Comparison of ENCODE assay signal across 25 cellular contexts in the genomic region with DNA sequence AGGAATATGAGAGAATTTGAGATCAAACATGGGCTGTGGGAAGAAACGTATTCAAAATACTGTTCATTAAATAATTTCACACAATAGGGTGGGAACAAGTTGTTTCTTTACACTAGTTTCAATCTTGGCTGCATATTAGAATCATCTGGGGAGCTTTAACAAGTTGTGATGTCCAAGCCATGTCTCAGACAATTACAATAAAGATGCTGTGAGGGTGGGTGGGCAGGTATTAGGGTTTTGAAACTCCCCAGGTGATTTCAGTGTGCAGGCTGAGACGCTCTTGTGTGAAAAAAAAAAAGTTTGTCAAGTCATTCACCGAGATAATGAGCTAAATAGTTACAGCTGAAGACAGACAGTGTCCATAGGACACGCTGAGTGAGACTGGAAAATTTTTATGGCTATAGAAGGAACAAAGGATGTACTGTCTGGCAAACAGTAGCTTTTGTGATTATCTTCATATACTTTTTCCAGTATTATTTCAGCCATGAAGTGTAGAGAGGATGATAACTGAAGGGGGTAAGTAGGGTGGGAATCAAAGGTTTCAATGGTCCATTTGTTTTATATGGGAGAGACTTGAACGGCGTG.
"Had no signal": no experiment of that assay in that cellular context is flagged by ENCODE, and none has a peak within 500 bp of the region (broad histone marks: within the 10 kb centered on the region; RNA-seq: fewer than 3 reads in every experiment).

No MANE protein-coding gene starts in this region.

- H3K4me3 Mint-ChIP-seq: activated B cell treated with CpG ODN at 0.5 μM for 24 hours; activated CD4-positive, alpha-beta memory T cell treated with anti-CD3 and anti-CD28 coated beads, Interleukin-2, amount 10 ng/mL, durations not matched to agents 7 days and 5 days; activated naive CD4-positive, alpha-beta T cell treated with anti-CD3 and anti-CD28 coated beads for 36 hours; activated naive CD8-positive, alpha-beta T cell treated with anti-CD3 and anti-CD28 coated beads for 36 hours; activated T-helper 17 cell treated with anti-CD3 and anti-CD28 coated beads, Interleukin-2, amount 50 U/mL, for 72 hours; T-cell had no signal

- DNase-seq: activated B cell treated with CpG ODN at 0.5 μM for 24 hours; activated CD4-positive, alpha-beta memory T cell treated with anti-CD3 and anti-CD28 coated beads, Interleukin-2, amount 10 ng/mL, durations not matched to agents 7 days and 5 days; activated CD4-positive, alpha-beta T cell treated with anti-CD3 and anti-CD28 coated beads for 1 hour; activated CD4-positive, alpha-beta T cell treated with anti-CD3 and anti-CD28 coated beads, Interleukin-2, amount 50 U/mL, for 1 hour; activated gamma-delta T cell; activated naive CD4-positive, alpha-beta T cell treated with anti-CD3 and anti-CD28 coated beads for 36 hours; activated naive CD8-positive, alpha-beta T cell treated with anti-CD3 and anti-CD28 coated beads for 36 hours; activated T-cell treated with anti-CD3 and anti-CD28 coated beads for 4 hours; activated T-cell treated with anti-CD3 and anti-CD28 coated beads, Interleukin-2, amount 50 U/mL, for 48 hours; brain microvascular endothelial cell; MG63; MV-4-11; NCI-H1105; NCI-H1436; NCI-H1694 treated with DMSO at 0.1 percent for 48 hours; NCI-H2029 treated with DMSO at 0.1 percent for 48 hours; NCI-H446; NCI-H524 treated with DMSO at 0.1 percent for 48 hours; NCI-H82; OCI-M1; SHP77; T-cell; T-helper 2 cell; T1000 had no signal

- H3K36me3 Mint-ChIP-seq: T-cell had no signal

- H3K9me3 Mint-ChIP-seq: activated B cell treated with CpG ODN at 0.5 μM for 24 hours; activated CD4-positive, alpha-beta memory T cell treated with anti-CD3 and anti-CD28 coated beads, Interleukin-2, amount 10 ng/mL, durations not matched to agents 7 days and 5 days; activated naive CD4-positive, alpha-beta T cell treated with anti-CD3 and anti-CD28 coated beads for 36 hours; activated naive CD8-positive, alpha-beta T cell treated with anti-CD3 and anti-CD28 coated beads for 36 hours; activated T-helper 17 cell treated with anti-CD3 and anti-CD28 coated beads, Interleukin-2, amount 50 U/mL, for 72 hours; T-cell had no signal

- H3K4me1 Mint-ChIP-seq: activated B cell treated with CpG ODN at 0.5 μM for 24 hours; activated CD4-positive, alpha-beta memory T cell treated with anti-CD3 and anti-CD28 coated beads, Interleukin-2, amount 10 ng/mL, durations not matched to agents 7 days and 5 days; activated T-helper 17 cell treated with anti-CD3 and anti-CD28 coated beads, Interleukin-2, amount 50 U/mL, for 72 hours; T-cell had no signal

- H3K27ac Mint-ChIP-seq: activated B cell treated with CpG ODN at 0.5 μM for 24 hours; activated CD4-positive, alpha-beta memory T cell treated with anti-CD3 and anti-CD28 coated beads, Interleukin-2, amount 10 ng/mL, durations not matched to agents 7 days and 5 days; activated naive CD4-positive, alpha-beta T cell treated with anti-CD3 and anti-CD28 coated beads for 36 hours; activated naive CD8-positive, alpha-beta T cell treated with anti-CD3 and anti-CD28 coated beads for 36 hours; activated T-helper 17 cell treated with anti-CD3 and anti-CD28 coated beads, Interleukin-2, amount 50 U/mL, for 72 hours; T-cell had no signal
